ENCODE assay signal across 5 cellular contexts in genomic region chr22:39992894-39993293, GRCh38. TPM values are rescaled to one million over a fixed set of nuclear protein-coding genes. Genes with fewer than 3 reads are reported as not detected.
"Had no signal": no experiment of that assay in that cellular context is flagged by ENCODE, and none has a peak within 500 bp of the region (broad histone marks: within the 10 kb centered on the region; RNA-seq: fewer than 3 reads in every experiment).

No MANE protein-coding gene starts in this region.

RNA-seq across cellular contexts. Expression of gene FAM83F, which starts 1.9 kb away (rescaled TPM):
- total RNA-seq: IMR-90 had no signal
- polyA plus RNA-seq: IMR-90 had no signal

RNA-seq across cellular contexts. Expression of gene TMA7B, which starts 32.7 kb away (rescaled TPM):
- total RNA-seq: GM23338, H1, H9, HT-29, IMR-90 had no signal
- polyA plus RNA-seq: GM23338, H1, IMR-90 had no signal
